In the genomic region with DNA sequence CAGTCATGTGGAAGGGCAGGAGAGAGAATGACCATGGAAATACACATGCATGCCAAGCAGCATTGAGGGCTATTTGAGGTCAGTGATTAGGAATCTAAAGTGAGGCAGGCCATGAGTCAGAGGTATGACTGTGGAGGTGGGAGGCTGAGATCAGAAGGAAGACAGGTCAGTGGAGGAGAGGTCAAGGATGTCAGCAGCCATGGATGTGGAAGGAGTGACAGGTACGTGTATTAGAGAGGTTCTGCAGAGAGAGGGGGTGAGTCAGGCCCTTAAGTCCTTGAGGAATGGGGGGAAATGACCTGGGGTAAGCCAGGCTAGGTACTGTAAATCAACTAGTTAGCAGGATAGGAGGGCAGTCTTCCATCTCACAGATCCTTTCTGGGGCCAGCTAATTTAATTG, we compare ENCODE assay signal across 1 cellular context.
TF ChIP-seq lines count a peak whose summit lies in the region.

No MANE protein-coding gene starts in this region.

TF ChIP-seq in HepG2, 621 proteins besides CTCF, POLR2A, EP300 and RAD21 (continued from another document):
- TF ChIP-seq, protein P1, sequence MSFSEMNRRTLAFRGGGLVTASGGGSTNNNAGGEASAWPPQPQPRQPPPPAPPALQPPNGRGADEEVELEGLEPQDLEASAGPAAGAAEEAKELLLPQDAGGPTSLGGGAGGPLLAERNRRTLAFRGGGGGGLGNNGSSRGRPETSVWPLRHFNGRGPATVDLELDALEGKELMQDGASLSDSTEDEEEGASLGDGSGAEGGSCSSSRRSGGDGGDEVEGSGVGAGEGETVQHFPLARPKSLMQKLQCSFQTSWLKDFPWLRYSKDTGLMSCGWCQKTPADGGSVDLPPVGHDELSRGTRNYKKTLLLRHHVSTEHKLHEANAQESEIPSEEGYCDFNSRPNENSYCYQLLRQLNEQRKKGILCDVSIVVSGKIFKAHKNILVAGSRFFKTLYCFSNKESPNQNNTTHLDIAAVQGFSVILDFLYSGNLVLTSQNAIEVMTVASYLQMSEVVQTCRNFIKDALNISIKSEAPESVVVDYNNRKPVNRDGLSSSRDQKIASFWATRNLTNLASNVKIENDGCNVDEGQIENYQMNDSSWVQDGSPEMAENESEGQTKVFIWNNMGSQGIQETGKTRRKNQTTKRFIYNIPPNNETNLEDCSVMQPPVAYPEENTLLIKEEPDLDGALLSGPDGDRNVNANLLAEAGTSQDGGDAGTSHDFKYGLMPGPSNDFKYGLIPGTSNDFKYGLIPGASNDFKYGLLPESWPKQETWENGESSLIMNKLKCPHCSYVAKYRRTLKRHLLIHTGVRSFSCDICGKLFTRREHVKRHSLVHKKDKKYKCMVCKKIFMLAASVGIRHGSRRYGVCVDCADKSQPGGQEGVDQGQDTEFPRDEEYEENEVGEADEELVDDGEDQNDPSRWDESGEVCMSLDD (CRISPR knock-in tag; IDR thresholded peaks at IDR 0.05; ENCODE audit: borderline replicate concordance) = no peak
- TF ChIP-seq, protein P2, sequence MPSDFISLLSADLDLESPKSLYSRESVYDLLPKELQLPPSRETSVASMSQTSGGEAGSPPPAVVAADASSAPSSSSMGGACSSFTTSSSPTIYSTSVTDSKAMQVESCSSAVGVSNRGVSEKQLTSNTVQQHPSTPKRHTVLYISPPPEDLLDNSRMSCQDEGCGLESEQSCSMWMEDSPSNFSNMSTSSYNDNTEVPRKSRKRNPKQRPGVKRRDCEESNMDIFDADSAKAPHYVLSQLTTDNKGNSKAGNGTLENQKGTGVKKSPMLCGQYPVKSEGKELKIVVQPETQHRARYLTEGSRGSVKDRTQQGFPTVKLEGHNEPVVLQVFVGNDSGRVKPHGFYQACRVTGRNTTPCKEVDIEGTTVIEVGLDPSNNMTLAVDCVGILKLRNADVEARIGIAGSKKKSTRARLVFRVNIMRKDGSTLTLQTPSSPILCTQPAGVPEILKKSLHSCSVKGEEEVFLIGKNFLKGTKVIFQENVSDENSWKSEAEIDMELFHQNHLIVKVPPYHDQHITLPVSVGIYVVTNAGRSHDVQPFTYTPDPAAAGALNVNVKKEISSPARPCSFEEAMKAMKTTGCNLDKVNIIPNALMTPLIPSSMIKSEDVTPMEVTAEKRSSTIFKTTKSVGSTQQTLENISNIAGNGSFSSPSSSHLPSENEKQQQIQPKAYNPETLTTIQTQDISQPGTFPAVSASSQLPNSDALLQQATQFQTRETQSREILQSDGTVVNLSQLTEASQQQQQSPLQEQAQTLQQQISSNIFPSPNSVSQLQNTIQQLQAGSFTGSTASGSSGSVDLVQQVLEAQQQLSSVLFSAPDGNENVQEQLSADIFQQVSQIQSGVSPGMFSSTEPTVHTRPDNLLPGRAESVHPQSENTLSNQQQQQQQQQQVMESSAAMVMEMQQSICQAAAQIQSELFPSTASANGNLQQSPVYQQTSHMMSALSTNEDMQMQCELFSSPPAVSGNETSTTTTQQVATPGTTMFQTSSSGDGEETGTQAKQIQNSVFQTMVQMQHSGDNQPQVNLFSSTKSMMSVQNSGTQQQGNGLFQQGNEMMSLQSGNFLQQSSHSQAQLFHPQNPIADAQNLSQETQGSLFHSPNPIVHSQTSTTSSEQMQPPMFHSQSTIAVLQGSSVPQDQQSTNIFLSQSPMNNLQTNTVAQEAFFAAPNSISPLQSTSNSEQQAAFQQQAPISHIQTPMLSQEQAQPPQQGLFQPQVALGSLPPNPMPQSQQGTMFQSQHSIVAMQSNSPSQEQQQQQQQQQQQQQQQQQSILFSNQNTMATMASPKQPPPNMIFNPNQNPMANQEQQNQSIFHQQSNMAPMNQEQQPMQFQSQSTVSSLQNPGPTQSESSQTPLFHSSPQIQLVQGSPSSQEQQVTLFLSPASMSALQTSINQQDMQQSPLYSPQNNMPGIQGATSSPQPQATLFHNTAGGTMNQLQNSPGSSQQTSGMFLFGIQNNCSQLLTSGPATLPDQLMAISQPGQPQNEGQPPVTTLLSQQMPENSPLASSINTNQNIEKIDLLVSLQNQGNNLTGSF (CRISPR knock-in tag; IDR thresholded peaks at IDR 0.05) = no peak
- TF ChIP-seq ZSCAN31 (CRISPR knock-in tag; IDR thresholded peaks at IDR 0.05; ENCODE audit: low read depth) (no peak), SMAD1 (CRISPR knock-in tag; IDR thresholded peaks at IDR 0.05; ENCODE audit: borderline replicate concordance, low read depth) (no peak), ZSCAN9 (CRISPR knock-in tag; IDR thresholded peaks at IDR 0.05; ENCODE audit: borderline replicate concordance) (no peak), PTBP1 (IDR thresholded peaks at IDR 0.05; ENCODE audit: low read depth, low read length, poor library complexity, severe bottlenecking) (no peak), POGZ (CRISPR knock-in tag; IDR thresholded peaks at IDR 0.05) (no peak), HOXA9 (CRISPR knock-in tag; IDR thresholded peaks at IDR 0.05; ENCODE audit: borderline replicate concordance) (no peak), ZNF354B (CRISPR knock-in tag; IDR thresholded peaks at IDR 0.05) (no peak), RFX1 (IDR thresholded peaks at IDR 0.05) (no peak), PRPF4 (IDR thresholded peaks at IDR 0.05; ENCODE audit: low read depth, low read length, poor library complexity, severe bottlenecking) (no peak), ZSCAN20 (CRISPR knock-in tag; IDR thresholded peaks at IDR 0.05; ENCODE audit: borderline replicate concordance) (no peak), CBX1 (IDR thresholded peaks at IDR 0.05; ENCODE audit: low read depth) (no peak), MAF1 (CRISPR knock-in tag; IDR thresholded peaks at IDR 0.05; ENCODE audit: borderline replicate concordance) (no peak), ZNF44 (CRISPR knock-in tag; IDR thresholded peaks at IDR 0.05) (no peak), SAP130 (CRISPR knock-in tag; IDR thresholded peaks at IDR 0.05; ENCODE audit: low read depth) (peak; percentile 34; the same call in 1 of the 2 replicates)
- TF ChIP-seq, protein P3, sequence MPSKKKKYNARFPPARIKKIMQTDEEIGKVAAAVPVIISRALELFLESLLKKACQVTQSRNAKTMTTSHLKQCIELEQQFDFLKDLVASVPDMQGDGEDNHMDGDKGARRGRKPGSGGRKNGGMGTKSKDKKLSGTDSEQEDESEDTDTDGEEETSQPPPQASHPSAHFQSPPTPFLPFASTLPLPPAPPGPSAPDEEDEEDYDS (CRISPR knock-in tag; IDR thresholded peaks at IDR 0.05) = no peak
- TF ChIP-seq, protein P4, sequence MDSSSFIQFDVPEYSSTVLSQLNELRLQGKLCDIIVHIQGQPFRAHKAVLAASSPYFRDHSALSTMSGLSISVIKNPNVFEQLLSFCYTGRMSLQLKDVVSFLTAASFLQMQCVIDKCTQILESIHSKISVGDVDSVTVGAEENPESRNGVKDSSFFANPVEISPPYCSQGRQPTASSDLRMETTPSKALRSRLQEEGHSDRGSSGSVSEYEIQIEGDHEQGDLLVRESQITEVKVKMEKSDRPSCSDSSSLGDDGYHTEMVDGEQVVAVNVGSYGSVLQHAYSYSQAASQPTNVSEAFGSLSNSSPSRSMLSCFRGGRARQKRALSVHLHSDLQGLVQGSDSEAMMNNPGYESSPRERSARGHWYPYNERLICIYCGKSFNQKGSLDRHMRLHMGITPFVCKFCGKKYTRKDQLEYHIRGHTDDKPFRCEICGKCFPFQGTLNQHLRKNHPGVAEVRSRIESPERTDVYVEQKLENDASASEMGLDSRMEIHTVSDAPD (CRISPR knock-in tag; IDR thresholded peaks at IDR 0.05) = no peak
